8 cellular contexts compared by ENCODE assay signal in the genomic region with DNA sequence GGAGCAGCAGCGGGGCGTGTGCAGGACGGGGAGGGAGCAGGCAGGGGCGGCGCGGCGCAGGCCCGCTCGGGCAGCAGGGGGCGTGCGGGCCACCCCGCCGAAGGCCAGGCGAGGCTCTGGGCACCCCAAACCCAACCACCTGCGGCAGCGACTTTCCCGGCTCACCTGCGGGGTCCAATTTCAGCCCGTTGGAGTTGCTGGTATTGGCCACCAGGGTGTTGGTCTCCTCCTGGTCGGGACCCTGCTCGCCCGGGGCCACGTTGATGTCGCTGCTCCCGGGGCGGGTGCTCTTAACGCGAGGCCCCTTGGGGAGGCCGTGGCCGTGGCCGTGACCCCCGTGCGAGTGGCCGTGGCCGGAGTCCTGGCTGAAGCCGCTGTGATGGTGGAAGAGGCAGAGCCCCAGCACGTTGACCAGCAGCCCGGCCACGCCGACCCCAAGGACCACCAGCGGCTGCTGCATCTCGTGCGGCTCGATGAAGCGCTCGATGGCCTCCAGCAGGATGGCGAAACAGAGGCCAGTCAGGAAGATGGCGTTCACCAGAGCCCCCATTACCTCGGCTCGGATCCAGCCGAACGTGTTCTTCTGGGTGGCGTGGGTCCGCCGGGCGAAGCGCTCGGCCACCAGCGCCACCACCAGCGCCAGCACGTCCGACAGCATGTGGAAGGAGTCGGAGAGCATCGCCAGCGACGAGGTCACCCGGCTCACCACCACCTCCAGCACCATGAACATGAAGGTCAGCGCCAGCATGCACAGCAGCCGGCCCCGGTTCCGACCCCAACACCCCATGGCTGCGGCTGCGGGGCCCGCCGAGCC. TPM values are rescaled to one million over a fixed set of nuclear protein-coding genes. Genes with fewer than 3 reads are reported as not detected.
DNase-seq lines count a peak whose midpoint lies in the region; ATAC-seq and TF ChIP-seq lines count a peak whose summit lies in the region.

No MANE protein-coding gene starts in this region.

- CTCF ChIA-PET in A673 (lab: Charles Lee), result no interaction called here

- H3K9me3 ChIP-seq in A673 (ENCODE audit: low read depth, low read length, poor library complexity, severe bottlenecking) (no peaks in the 10 kb centered on the region), colonic mucosa (no peaks in the 10 kb centered on the region), left lung (no peaks in the 10 kb centered on the region)

- DNase-seq in A673 (ENCODE audit: low spot score), result peak; percentile 74
- peak; percentile 67 for DNase-seq in NCI-H2171 treated with DMSO at 0.1 percent for 48 hours (lab: John Stamatoyannopoulos, UW)
- DNase-seq in activated CD4-positive, alpha-beta T cell treated with anti-CD3 and anti-CD28 coated beads for 4 hours, result peak; percentile 62 to 71
- DNase-seq in colonic mucosa, result peak; percentile 84
- DNase-seq in left lung, result peak; percentile 82 to 97
- DNase-seq in stimulated activated CD4-positive, alpha-beta T cell treated with anti-CD3 and anti-CD28 coated beads, Interleukin-4, amount 100 ng/mL, for 1 hour, result peak; percentile 74

- peak; percentile 71 for TF ChIP-seq CTCF in A673 (conservative IDR thresholded peaks at IDR 0.05; ENCODE audit: low read depth, low read length)
- peak; percentile 81 for TF ChIP-seq CTCF in colonic mucosa (IDR thresholded peaks at IDR 0.05)
- peak; percentile 86 to 92 for TF ChIP-seq CTCF in left lung (IDR thresholded peaks at IDR 0.05)

- H3K9ac ChIP-seq in colonic mucosa (ENCODE audit: low read depth in 2 of 2, low read length in 2 of 2), result peak overlapping the region; percentile 97 to 98

- H3K4me1 ChIP-seq in A673 (ENCODE audit: insufficient read depth, low read length, poor library complexity, severe bottlenecking) (peaks cover 21% of the 10 kb centered on the region), colonic mucosa (no peaks in the 10 kb centered on the region), left lung (peaks cover 3 to 70% of the 10 kb centered on the region in 2 donors)

- intact Hi-C loops in A673 (cut with micrococcal nuclease; ENCODE audit: unreplicated experiment) (loop anchor here (1.0 to 5.0 kb wide), 2 partner anchors 59 to 77 kb away; no protein-coding TSS in a partner anchor), colonic mucosa (cut with DNase I) (loop anchor here (2.0 to 5.0 kb wide), 2 partner anchors 63 to 74 kb away; no protein-coding TSS in a partner anchor), left lung (cut with DNase I) (loop anchor here (2.0 to 10.0 kb wide), 2 partner anchors 77 kb away; no protein-coding TSS in a partner anchor)

- H3K4me3 ChIP-seq in A673 (ENCODE audit: low read depth, low read length, poor library complexity, severe bottlenecking), result peak overlapping the region; percentile 86
- peak overlapping the region; percentile 66 for H3K4me3 ChIP-seq in colonic mucosa
- H3K4me3 ChIP-seq in left lung, result peak overlapping the region; percentile 81 to 85

- peak overlapping the region; percentile 80 for H3K27ac ChIP-seq in A673 (ENCODE audit: low read depth, low read length, poor library complexity, severe bottlenecking)
- H3K27ac ChIP-seq in colonic mucosa, result peak overlapping the region; percentile 98
- H3K27ac ChIP-seq in left lung, result peak overlapping the region; percentile 92 to 94

- H3K36me3 ChIP-seq in A673 (ENCODE audit: insufficient read depth, low read length, poor library complexity, severe bottlenecking) (no peaks in the 10 kb centered on the region), colonic mucosa (no peaks in the 10 kb centered on the region), left lung (peaks cover 0 to 19% of the 10 kb centered on the region in 2 donors)

- POLR2A ChIA-PET in A673 (lab: Charles Lee; ENCODE audit: low non-redundant PET), result no interaction called here

- ATAC-seq in GM18498 (IDR thresholded peaks at IDR 0.05; ENCODE audit: unreplicated experiment), result peak; percentile 39
- ATAC-seq in HG02970 (IDR thresholded peaks at IDR 0.05; ENCODE audit: low FRiP score, unreplicated experiment), result peak; percentile 27
- peak; percentile 80 for ATAC-seq in left lung

- no peaks in the 10 kb centered on the region for H3K27me3 ChIP-seq in A673 (replicated peaks; ENCODE audit: insufficient read depth, low read depth, low read length, poor library complexity)
- H3K27me3 ChIP-seq in colonic mucosa, result no peaks in the 10 kb centered on the region
- no peaks in the 10 kb centered on the region for H3K27me3 ChIP-seq in left lung

- no TSS peak for BruUV-seq in A673 (replicated peaks; lab: Mats Ljungman, UMichigan)

RNA-seq across cellular contexts. Expression of gene SLC30A1, which starts 0.9 kb away (rescaled TPM):
- total RNA-seq in A673 (2021), result 5.1 and 12.2 TPM in 2 replicates
- total RNA-seq in colonic mucosa, result 10 to 100 TPM; 18.5 to 28.0 TPM
- 10 to 100 TPM; 22.2 to 37.7 TPM for total RNA-seq in left lung

Comparison
In these comparisons a context has a peak if more than half of its experiments do, and no peak if none do; other contexts are left out.
1. Peak in every context shown above with its lines: DNase-seq, ATAC-seq, H3K4me3 ChIP-seq and H3K27ac ChIP-seq.
2. ATAC-seq: peak in every context shown above with its lines; median percentile 80 in left lung; 39 in GM18498; 27 in HG02970.